In genomic region chr2:207459990-207460757, GRCh38 we compare ENCODE assay signal across 14 cellular contexts.
DNase-seq lines count a peak whose midpoint lies in the region; ATAC-seq and TF ChIP-seq lines count a peak whose summit lies in the region.
"Had no signal": no experiment of that assay in that cellular context is flagged by ENCODE, and none has a peak within 500 bp of the region (broad histone marks: within the 10 kb centered on the region; RNA-seq: fewer than 3 reads in every experiment).

No MANE protein-coding gene starts in this region.

- H3T11ph ChIP-seq in H9 (ENCODE audit: low read length): no peak overlapping the region

- peak overlapping the region; percentile 55 for H3K27ac Mint-ChIP-seq in activated T-cell treated with anti-CD3 and anti-CD28 coated beads, Interleukin-2, amount 50 U/mL, for 24 hours
- no peak overlapping the region for H3K27ac Mint-ChIP-seq in activated T-cell treated with anti-CD3 and anti-CD28 coated beads, Interleukin-2, amount 50 U/mL, for 72 hours
- peak overlapping the region; percentile 72 to 88 (median 80); a peak in 5 of 7 replicates for H3K27ac Mint-ChIP-seq in H9
- peak overlapping the region; percentile 79 for H3K27ac Mint-ChIP-seq in stimulated activated memory B cell treated with anti-CD40 and anti-IgM and Interleukin-4, amounts not matched to agents 10 μg/mL and 1 μg/mL and 100 μg/mL, for 72 hours
- no peak overlapping the region for H3K27ac Mint-ChIP-seq in activated CD4-positive, alpha-beta memory T cell treated with anti-CD3 and anti-CD28 coated beads, Interleukin-2, amount 10 ng/mL, durations not matched to agents 7 days and 5 days

- H2BK15ac ChIP-seq in H9 (ENCODE audit: low read depth, low read length): no peak overlapping the region

- no peaks in the 10 kb centered on the region for H4K20me1 ChIP-seq in H9 (ENCODE audit: control insufficient read depth, insufficient read depth, insufficient read length)

- no peaks in the 10 kb centered on the region for H3K79me1 ChIP-seq in H9 (ENCODE audit: insufficient read depth, low read depth, low read length, poor library complexity, severe bottlenecking)

- TF ChIP-seq CTCF in H9 (conservative IDR thresholded peaks at IDR 0.05): no peak

- H2BK120ac ChIP-seq in H9 (ENCODE audit: low read depth, low read length, poor library complexity, severe bottlenecking): no peak overlapping the region

- no peak overlapping the region for H2BK12ac ChIP-seq in H9 (ENCODE audit: insufficient read length, low read depth, low read length)

- peaks cover 15% of the 10 kb centered on the region for H3K4me1 Mint-ChIP-seq in activated T-cell treated with anti-CD3 and anti-CD28 coated beads, Interleukin-2, amount 50 U/mL, for 24 hours (ENCODE audit: low read depth)
- H3K4me1 Mint-ChIP-seq in activated T-cell treated with anti-CD3 and anti-CD28 coated beads, Interleukin-2, amount 50 U/mL, for 72 hours (ENCODE audit: low read depth): peaks cover 27% of the 10 kb centered on the region
- peaks cover 16% of the 10 kb centered on the region in 2 experiments for H3K4me1 Mint-ChIP-seq in H9
- peaks cover 13% of the 10 kb centered on the region for H3K4me1 Mint-ChIP-seq in stimulated activated memory B cell treated with anti-CD40 and anti-IgM and Interleukin-4, amounts not matched to agents 10 μg/mL and 1 μg/mL and 100 μg/mL, for 72 hours
- peaks cover 19% of the 10 kb centered on the region for H3K4me1 Mint-ChIP-seq in activated CD4-positive, alpha-beta memory T cell treated with anti-CD3 and anti-CD28 coated beads, Interleukin-2, amount 10 ng/mL, durations not matched to agents 7 days and 5 days

- H3K4ac ChIP-seq in H9 (ENCODE audit: low read depth, low read length): no peak overlapping the region

- POLR2A ChIA-PET in activated CD4-positive, alpha-beta memory T cell treated with anti-CD3 and anti-CD28 coated beads, Interleukin-2, amount 10 ng/mL, durations not matched to agents 7 days and 5 days (lab: Charles Lee): no interaction called here

- intact Hi-C loops in posterior vena cava (cut with DNase I): no loop called here

- no peaks in the 10 kb centered on the region for H3K36me3 Mint-ChIP-seq in activated T-cell treated with anti-CD3 and anti-CD28 coated beads, Interleukin-2, amount 50 U/mL, for 24 hours (ENCODE audit: low read depth)
- no peaks in the 10 kb centered on the region for H3K36me3 Mint-ChIP-seq in activated T-cell treated with anti-CD3 and anti-CD28 coated beads, Interleukin-2, amount 50 U/mL, for 72 hours (ENCODE audit: insufficient read depth in 2 of 2)
- H3K36me3 Mint-ChIP-seq in H9 (ENCODE audit: insufficient read depth in 1 of 3, low read depth in 3 of 3): peaks cover 0 to 5% (median 0%) of the 10 kb centered on the region in 3 experiments; a peak in 3 of 7 replicates
- peaks cover 11% of the 10 kb centered on the region for H3K36me3 Mint-ChIP-seq in stimulated activated memory B cell treated with anti-CD40 and anti-IgM and Interleukin-4, amounts not matched to agents 10 μg/mL and 1 μg/mL and 100 μg/mL, for 72 hours
- H3K36me3 Mint-ChIP-seq in activated CD4-positive, alpha-beta memory T cell treated with anti-CD3 and anti-CD28 coated beads, Interleukin-2, amount 10 ng/mL, durations not matched to agents 7 days and 5 days (ENCODE audit: low read depth): no peaks in the 10 kb centered on the region

- no peaks in the 10 kb centered on the region for H3K9me3 ChIP-seq in H9 (ENCODE audit: control insufficient read depth, low read depth, low read length)
- H3K9me3 ChIP-seq: A549, mucosa of descending colon had no signal

- H2AK5ac ChIP-seq in H9 (ENCODE audit: insufficient read length, low read length): no peak overlapping the region

- DNase-seq in activated T-cell treated with anti-CD3 and anti-CD28 coated beads, Interleukin-2, amount 50 U/mL, for 24 hours: no peak
- no peak for DNase-seq in activated T-cell treated with anti-CD3 and anti-CD28 coated beads, Interleukin-2, amount 50 U/mL, for 72 hours
- DNase-seq in H9 (no peak), posterior vena cava (ENCODE audit: low spot score) (no peak), erythroblast (lab: John Stamatoyannopoulos, UW) (no peak)
- DNase-seq in activated CD4-positive, alpha-beta memory T cell treated with anti-CD3 and anti-CD28 coated beads, Interleukin-2, amount 10 ng/mL, durations not matched to agents 7 days and 5 days: no peak
- DNase-seq: activated CD4-positive, alpha-beta T cell treated with anti-CD3 and anti-CD28 coated beads for 48 hours; amniotic stem cell; DMS79; mucosa of descending colon; NCI-H2107 had no signal

- CTCF ChIA-PET in activated CD4-positive, alpha-beta memory T cell treated with anti-CD3 and anti-CD28 coated beads, Interleukin-2, amount 10 ng/mL, durations not matched to agents 7 days and 5 days (lab: Charles Lee): interaction anchor here (0.8 kb wide), 1 partner anchor 13 kb away, joined by 3 read pairs; no protein-coding TSS in a partner anchor

- no peak overlapping the region for H2BK5ac ChIP-seq in H9 (ENCODE audit: insufficient read length, low read length)

- H3K27me3 ChIP-seq in H9 (ENCODE audit: insufficient read depth, low read length): no peaks in the 10 kb centered on the region

- no peak overlapping the region for H3K23ac ChIP-seq in H9 (ENCODE audit: insufficient read length, low read depth, low read length)

- H3K9me3 Mint-ChIP-seq in activated T-cell treated with anti-CD3 and anti-CD28 coated beads, Interleukin-2, amount 50 U/mL, for 24 hours: no peaks in the 10 kb centered on the region
- H3K9me3 Mint-ChIP-seq in activated T-cell treated with anti-CD3 and anti-CD28 coated beads, Interleukin-2, amount 50 U/mL, for 72 hours: no peaks in the 10 kb centered on the region
- H3K9me3 Mint-ChIP-seq in H9: peaks cover 1% of the 10 kb centered on the region in 2 experiments; a peak in 2 of 5 replicates
- H3K9me3 Mint-ChIP-seq in stimulated activated memory B cell treated with anti-CD40 and anti-IgM and Interleukin-4, amounts not matched to agents 10 μg/mL and 1 μg/mL and 100 μg/mL, for 72 hours: no peaks in the 10 kb centered on the region
- H3K9me3 Mint-ChIP-seq in activated CD4-positive, alpha-beta memory T cell treated with anti-CD3 and anti-CD28 coated beads, Interleukin-2, amount 10 ng/mL, durations not matched to agents 7 days and 5 days: no peaks in the 10 kb centered on the region

- H3K18ac ChIP-seq in H9 (ENCODE audit: insufficient read length, low read depth, low read length): no peak overlapping the region

- no peak overlapping the region for H3K56ac ChIP-seq in H9 (ENCODE audit: insufficient read length, low read depth, low read length)

- no peak for TF ChIP-seq POLR2A in erythroblast (IDR thresholded peaks at IDR 0.05; ENCODE audit: low read length)

- no peaks in the 10 kb centered on the region for H3K79me2 ChIP-seq in H9 (ENCODE audit: insufficient read depth, low read length)

- H3K14ac ChIP-seq in H9 (ENCODE audit: insufficient read depth, low read length): no peak overlapping the region

- H4K91ac ChIP-seq in H9 (ENCODE audit: insufficient read length, low read depth, low read length): no peak overlapping the region

- no peak for ATAC-seq in activated T-cell treated with anti-CD3 and anti-CD28 coated beads, Interleukin-2, amount 50 U/mL, for 72 hours (replicated peaks in 1 of 2)
- peak; percentile 64 for ATAC-seq in HG03520 (IDR thresholded peaks at IDR 0.05; ENCODE audit: unreplicated experiment)
- ATAC-seq in stimulated activated memory B cell treated with anti-CD40 and anti-IgM and Interleukin-4, amounts not matched to agents 10 μg/mL and 1 μg/mL and 100 μg/mL, for 72 hours: peak; percentile 86
- ATAC-seq: A549, mucosa of descending colon had no signal

- H3K23me2 ChIP-seq in H9 (ENCODE audit: insufficient read length, low read depth, low read length, poor library complexity, severe bottlenecking): no peaks in the 10 kb centered on the region

- WGBS in H9 (ENCODE audit: extremely low coverage, insufficient read length, low lambda C conversion rate): no CpG with 5 or more reads among the region's 7 CpGs

- no peak overlapping the region for H3K27ac ChIP-seq in H9 (ENCODE audit: insufficient read length, low read depth, low read length)
- H3K27ac ChIP-seq: A549 had no signal

- H3K4me1 ChIP-seq in H9 (ENCODE audit: insufficient read depth, low read length): no peaks in the 10 kb centered on the region
- H3K4me1 ChIP-seq: A549 had no signal

- H3K4me3 Mint-ChIP-seq in activated T-cell treated with anti-CD3 and anti-CD28 coated beads, Interleukin-2, amount 50 U/mL, for 24 hours: no peak overlapping the region
- H3K4me3 Mint-ChIP-seq in activated T-cell treated with anti-CD3 and anti-CD28 coated beads, Interleukin-2, amount 50 U/mL, for 72 hours: no peak overlapping the region
- no peak overlapping the region for H3K4me3 Mint-ChIP-seq in H9
- H3K4me3 Mint-ChIP-seq in stimulated activated memory B cell treated with anti-CD40 and anti-IgM and Interleukin-4, amounts not matched to agents 10 μg/mL and 1 μg/mL and 100 μg/mL, for 72 hours: peak overlapping the region; percentile 46
- no peak overlapping the region for H3K4me3 Mint-ChIP-seq in activated CD4-positive, alpha-beta memory T cell treated with anti-CD3 and anti-CD28 coated beads, Interleukin-2, amount 10 ng/mL, durations not matched to agents 7 days and 5 days

- H4K5ac ChIP-seq in H9 (ENCODE audit: insufficient read length, low read depth, low read length): no peak overlapping the region

- peak overlapping the region; percentile 90 for H2BK20ac ChIP-seq in H9 (ENCODE audit: low read depth, low read length, poor library complexity, severe bottlenecking)

- no peak overlapping the region for H3K4me2 ChIP-seq in H9 (ENCODE audit: insufficient read depth, insufficient read length, low read length)
- H3K4me2 ChIP-seq: A549 had no signal

- no peak overlapping the region for H4K8ac ChIP-seq in H9 (replicated peaks; ENCODE audit: insufficient read length, low read depth, low read length)

- H3K9ac ChIP-seq in H9 (ENCODE audit: extremely low read depth, insufficient read length, low read length): no peak overlapping the region

- no peaks in the 10 kb centered on the region for H3K27me3 Mint-ChIP-seq in activated T-cell treated with anti-CD3 and anti-CD28 coated beads, Interleukin-2, amount 50 U/mL, for 24 hours
- no peaks in the 10 kb centered on the region for H3K27me3 Mint-ChIP-seq in activated T-cell treated with anti-CD3 and anti-CD28 coated beads, Interleukin-2, amount 50 U/mL, for 72 hours (ENCODE audit: low read depth)
- peaks cover 1% of the 10 kb centered on the region; the same call in 1 of the 2 replicates for H3K27me3 Mint-ChIP-seq in H9 (ENCODE audit: low read depth)
- H3K27me3 Mint-ChIP-seq in stimulated activated memory B cell treated with anti-CD40 and anti-IgM and Interleukin-4, amounts not matched to agents 10 μg/mL and 1 μg/mL and 100 μg/mL, for 72 hours: no peaks in the 10 kb centered on the region
- no peaks in the 10 kb centered on the region for H3K27me3 Mint-ChIP-seq in activated CD4-positive, alpha-beta memory T cell treated with anti-CD3 and anti-CD28 coated beads, Interleukin-2, amount 10 ng/mL, durations not matched to agents 7 days and 5 days

- peak overlapping the region; percentile 36 for H2AFZ ChIP-seq in H9 (ENCODE audit: low read length)

Comparison
In these comparisons a context has a peak if more than half of its experiments do, and no peak if none do; other contexts are left out.
1. H3K27ac Mint-ChIP-seq: peak in activated T-cell treated with anti-CD3 and anti-CD28 coated beads, Interleukin-2, amount 50 U/mL, for 24 hours (single experiment), H9 (3 of 3) and stimulated activated memory B cell treated with anti-CD40 and anti-IgM and Interleukin-4, amounts not matched to agents 10 μg/mL and 1 μg/mL and 100 μg/mL, for 72 hours (single experiment); none in activated T-cell treated with anti-CD3 and anti-CD28 coated beads, Interleukin-2, amount 50 U/mL, for 72 hours (single experiment) and activated CD4-positive, alpha-beta memory T cell treated with anti-CD3 and anti-CD28 coated beads, Interleukin-2, amount 10 ng/mL, durations not matched to agents 7 days and 5 days (single experiment).
2. ATAC-seq: peak in HG03520 (single experiment) and stimulated activated memory B cell treated with anti-CD40 and anti-IgM and Interleukin-4, amounts not matched to agents 10 μg/mL and 1 μg/mL and 100 μg/mL, for 72 hours (single experiment); none in activated T-cell treated with anti-CD3 and anti-CD28 coated beads, Interleukin-2, amount 50 U/mL, for 72 hours (0 of 2).